ENCODE assay signal across 10 cellular contexts in the genomic region with DNA sequence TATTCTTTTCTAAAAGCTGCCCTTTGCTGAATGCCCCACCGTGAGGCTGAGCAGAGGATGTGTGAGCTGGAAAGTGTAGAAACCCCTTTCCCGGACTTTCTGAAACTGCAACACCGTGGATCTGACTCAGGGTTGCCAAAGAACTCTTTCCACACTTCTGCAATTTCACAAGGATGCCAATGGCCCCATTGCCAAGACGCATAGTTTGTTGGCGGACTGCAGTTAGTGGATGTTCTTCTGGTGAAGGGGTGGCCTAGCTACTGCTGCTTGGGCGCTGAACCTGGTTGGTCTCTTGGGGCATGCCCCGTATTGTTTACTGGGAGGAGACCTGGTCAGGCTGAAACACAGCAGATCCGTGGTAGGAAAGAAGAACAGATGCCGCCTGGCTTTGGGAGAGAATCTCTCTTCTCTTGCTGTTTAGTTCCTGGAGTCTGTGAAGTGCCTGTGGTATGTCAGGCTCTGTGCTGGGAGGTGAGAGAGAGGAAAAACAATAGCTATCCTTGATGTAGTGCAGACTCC. TPM values are rescaled to one million over a fixed set of nuclear protein-coding genes. Genes with fewer than 3 reads are reported as not detected.
A peak's percentile ranks its signal among the peaks of the same experiment; 100 is the strongest.
DNase-seq lines count a peak whose midpoint lies in the region; ATAC-seq lines count a peak whose summit lies in the region.
"Had no signal": no experiment of that assay in that cellular context is flagged by ENCODE, and none has a peak within 500 bp of the region (broad histone marks: within the 10 kb centered on the region; RNA-seq: fewer than 3 reads in every experiment).

No MANE protein-coding gene starts in this region.

- peak overlapping the region; percentile 90 for H3K27ac ChIP-seq in temporal lobe (ENCODE audit: low read depth, low read length)

- H3K4me3 Mint-ChIP-seq in activated CD4-positive, alpha-beta T cell treated with anti-CD3 and anti-CD28 coated beads, Interleukin-2, amount 10 ng/mL, durations not matched to agents 24 days and 14 days: no peak overlapping the region
- peak overlapping the region; percentile 32 for H3K4me3 Mint-ChIP-seq in memory B cell
- H3K4me3 Mint-ChIP-seq: natural killer cell had no signal

- no peaks in the 10 kb centered on the region for H3K27me3 Mint-ChIP-seq in activated CD4-positive, alpha-beta T cell treated with anti-CD3 and anti-CD28 coated beads, Interleukin-2, amount 10 ng/mL, durations not matched to agents 24 days and 14 days
- no peaks in the 10 kb centered on the region for H3K27me3 Mint-ChIP-seq in memory B cell

- DNase-seq in activated CD4-positive, alpha-beta T cell treated with anti-CD3 and anti-CD28 coated beads, Interleukin-2, amount 10 ng/mL, durations not matched to agents 24 days and 14 days: no peak
- DNase-seq in activated CD4-positive, alpha-beta T cell treated with anti-CD3 and anti-CD28 coated beads, Interleukin-2, amount 50 U/mL, for 4 hours: no peak
- DNase-seq in adipocyte (ENCODE audit: low read depth) (peak; percentile 20), memory B cell (ENCODE audit: low spot score in 2 of 2) (no peak), NCI-H226 (no peak), H7 (no peak), D341Med (ENCODE audit: low spot score) (no peak)
- DNase-seq: BE2C, natural killer cell had no signal

- H3K36me3 Mint-ChIP-seq in activated CD4-positive, alpha-beta T cell treated with anti-CD3 and anti-CD28 coated beads, Interleukin-2, amount 10 ng/mL, durations not matched to agents 24 days and 14 days (ENCODE audit: low read depth): peaks cover 82% of the 10 kb centered on the region
- H3K36me3 Mint-ChIP-seq in memory B cell: peaks cover 34% of the 10 kb centered on the region
- H3K36me3 Mint-ChIP-seq: natural killer cell had no signal

- no peaks in the 10 kb centered on the region for H3K36me3 ChIP-seq in adipocyte (ENCODE audit: control insufficient read depth, insufficient read depth, low read length, severe bottlenecking)
- no peaks in the 10 kb centered on the region for H3K36me3 ChIP-seq in H7 (replicated peaks; ENCODE audit: control insufficient read depth, insufficient read depth, low read length)
- H3K36me3 ChIP-seq: BE2C had no signal

- H3K27ac Mint-ChIP-seq in activated CD4-positive, alpha-beta T cell treated with anti-CD3 and anti-CD28 coated beads, Interleukin-2, amount 10 ng/mL, durations not matched to agents 24 days and 14 days: peak overlapping the region; percentile 69
- H3K27ac Mint-ChIP-seq in memory B cell: peak overlapping the region; percentile 98
- H3K27ac Mint-ChIP-seq: natural killer cell had no signal

- peak overlapping the region; percentile 6 for H3K9ac ChIP-seq in adipocyte (ENCODE audit: low read length)

- H3K9me3 Mint-ChIP-seq in activated CD4-positive, alpha-beta T cell treated with anti-CD3 and anti-CD28 coated beads, Interleukin-2, amount 10 ng/mL, durations not matched to agents 24 days and 14 days: no peaks in the 10 kb centered on the region
- H3K9me3 Mint-ChIP-seq in memory B cell: no peaks in the 10 kb centered on the region
- H3K9me3 Mint-ChIP-seq: natural killer cell had no signal

- H3K4me1 Mint-ChIP-seq in activated CD4-positive, alpha-beta T cell treated with anti-CD3 and anti-CD28 coated beads, Interleukin-2, amount 10 ng/mL, durations not matched to agents 24 days and 14 days: peaks cover 72% of the 10 kb centered on the region
- H3K4me1 Mint-ChIP-seq in memory B cell: peaks cover 69% of the 10 kb centered on the region
- H3K4me1 Mint-ChIP-seq: natural killer cell had no signal

- no peaks in the 10 kb centered on the region for H3K9me3 ChIP-seq in adipocyte (ENCODE audit: control insufficient read depth, low read length)
- H3K9me3 ChIP-seq: BE2C had no signal

- H3K4me3 ChIP-seq in adipocyte (ENCODE audit: low read length) (peak overlapping the region; percentile 19), H7 (ENCODE audit: insufficient read depth, low read depth, low read length) (no peak overlapping the region)

- intact Hi-C loops in activated CD4-positive, alpha-beta T cell treated with anti-CD3 and anti-CD28 coated beads, Interleukin-2, amount 10 ng/mL, durations not matched to agents 24 days and 14 days (cut with micrococcal nuclease): no loop called here

- peaks cover 58% of the 10 kb centered on the region for H3K4me1 ChIP-seq in adipocyte (ENCODE audit: control insufficient read depth, insufficient read depth, low read length)
- H3K4me1 ChIP-seq: BE2C had no signal

- ATAC-seq in memory B cell (ENCODE audit: low read depth): no peak

- no peaks in the 10 kb centered on the region for H3K27me3 ChIP-seq in adipocyte (replicated peaks; ENCODE audit: control insufficient read depth, insufficient read depth, low read length)
- no peaks in the 10 kb centered on the region for H3K27me3 ChIP-seq in H7 (ENCODE audit: control insufficient read depth, insufficient read depth, low read length)
- H3K27me3 ChIP-seq: BE2C had no signal

RNA-seq across cellular contexts. Expression of a gene that starts 26.7 kb away (rescaled TPM):
- 448 and 469 TPM in 2 replicates for total RNA-seq in activated CD4-positive, alpha-beta T cell treated with anti-CD3 and anti-CD28 coated beads, Interleukin-2, amount 10 ng/mL, durations not matched to agents 24 days and 14 days
- total RNA-seq in temporal lobe: 9.6 TPM
- total RNA-seq in H7 (2014; rRNA removed; shearing (Covaris generic)): 1.3 and 2.5 TPM in 2 replicates

Comparison
In these comparisons a context has a peak if more than half of its experiments do, and no peak if none do; other contexts are left out.
1. RNA of a gene that starts 26.7 kb away (total RNA-seq): 448 to 469 TPM in activated CD4-positive, alpha-beta T cell treated with anti-CD3 and anti-CD28 coated beads, Interleukin-2, amount 10 ng/mL, durations not matched to agents 24 days and 14 days; 9.6 TPM in temporal lobe (single experiment) and 1.3 to 2.5 TPM in H7; every median in the first group is over 10 times any median in the second.